16 cellular contexts compared by ENCODE assay signal in the genomic region with DNA sequence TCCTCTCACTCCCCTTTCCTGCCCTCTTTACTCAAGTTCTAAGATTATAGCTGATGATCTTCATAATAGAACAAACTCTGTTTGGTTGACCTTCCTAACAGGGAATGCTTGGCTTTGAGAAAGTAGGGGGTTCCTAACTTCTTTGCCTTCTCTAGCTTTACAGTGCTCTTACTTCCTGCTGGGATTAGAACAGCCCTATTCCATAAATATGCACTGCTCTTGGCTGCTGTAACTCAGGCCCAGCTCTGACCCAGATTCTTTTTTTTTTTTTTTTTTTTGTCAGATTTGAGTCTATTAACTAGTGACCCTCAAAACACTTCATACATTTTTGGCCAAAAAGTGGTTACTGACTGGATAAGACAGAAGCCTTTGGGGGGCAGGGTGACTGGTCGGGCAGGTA. TPM values are rescaled to one million over a fixed set of nuclear protein-coding genes. Genes with fewer than 3 reads are reported as not detected.
DNase-seq lines count a peak whose midpoint lies in the region; ATAC-seq, FAIRE-seq and TF ChIP-seq lines count a peak whose summit lies in the region.
"Had no signal": no experiment of that assay in that cellular context is flagged by ENCODE, and none has a peak within 500 bp of the region (broad histone marks: within the 10 kb centered on the region; RNA-seq: fewer than 3 reads in every experiment).

No MANE protein-coding gene starts in this region.

- peaks cover 68% of the 10 kb centered on the region; the same call in 1 of the 2 replicates for H3K79me2 ChIP-seq in OCI-LY7 (ENCODE audit: insufficient read depth, low read depth, low read length)

- H3K4me3 ChIP-seq in small intestine (ENCODE audit: low read depth in 1 of 2, low read length in 2 of 2): no peak overlapping the region
- no peak overlapping the region for H3K4me3 ChIP-seq in OCI-LY7 (ENCODE audit: low read depth, low read length, poor library complexity, severe bottlenecking)
- H3K4me3 ChIP-seq: K562, pancreas had no signal

- H3K9me2 ChIP-seq in OCI-LY7 (ENCODE audit: insufficient read depth, low read length): no peaks in the 10 kb centered on the region

- no TSS peak for BruUV-seq in OCI-LY7 (replicated peaks; lab: Mats Ljungman, UMichigan)

- H3K27me3 Mint-ChIP-seq in activated T-cell treated with anti-CD3 and anti-CD28 coated beads, Interleukin-2, amount 50 U/mL, for 24 hours: no peaks in the 10 kb centered on the region
- H3K27me3 Mint-ChIP-seq in activated T-cell treated with anti-CD3 and anti-CD28 coated beads, Interleukin-2, amount 50 U/mL, for 4 hours (ENCODE audit: low read depth): no peaks in the 10 kb centered on the region
- H3K27me3 Mint-ChIP-seq in activated CD4-positive, alpha-beta memory T cell treated with anti-CD3 and anti-CD28 coated beads, Interleukin-2, amount 10 ng/mL, durations not matched to agents 7 days and 5 days: no peaks in the 10 kb centered on the region
- peaks cover 6% of the 10 kb centered on the region for H3K27me3 Mint-ChIP-seq in endothelial cell (ENCODE audit: unreplicated experiment)
- H3K27me3 Mint-ChIP-seq in stimulated activated memory B cell treated with anti-CD40 and anti-IgM and Interleukin-4, amounts not matched to agents 10 μg/mL and 1 μg/mL and 100 μg/mL, for 72 hours: no peaks in the 10 kb centered on the region

- H3K36me3 Mint-ChIP-seq in activated T-cell treated with anti-CD3 and anti-CD28 coated beads, Interleukin-2, amount 50 U/mL, for 24 hours (ENCODE audit: low read depth): peaks cover 95% of the 10 kb centered on the region
- H3K36me3 Mint-ChIP-seq in activated T-cell treated with anti-CD3 and anti-CD28 coated beads, Interleukin-2, amount 50 U/mL, for 4 hours (ENCODE audit: insufficient read depth): peaks cover 40% of the 10 kb centered on the region
- H3K36me3 Mint-ChIP-seq in activated CD4-positive, alpha-beta memory T cell treated with anti-CD3 and anti-CD28 coated beads, Interleukin-2, amount 10 ng/mL, durations not matched to agents 7 days and 5 days (ENCODE audit: low read depth): peaks cover 83% of the 10 kb centered on the region
- peaks cover 49% of the 10 kb centered on the region for H3K36me3 Mint-ChIP-seq in endothelial cell (ENCODE audit: low read depth, unreplicated experiment)
- H3K36me3 Mint-ChIP-seq in stimulated activated memory B cell treated with anti-CD40 and anti-IgM and Interleukin-4, amounts not matched to agents 10 μg/mL and 1 μg/mL and 100 μg/mL, for 72 hours: peaks cover 34% of the 10 kb centered on the region

- intact Hi-C loops in OCI-LY7 (cut with micrococcal nuclease; ENCODE audit: unreplicated experiment): no loop called here

- H3K4me2 ChIP-seq in OCI-LY7 (ENCODE audit: low read length): no peak overlapping the region

- DNase-seq in activated T-cell treated with anti-CD3 and anti-CD28 coated beads, Interleukin-2, amount 50 U/mL, for 24 hours: no peak
- DNase-seq in activated T-cell treated with anti-CD3 and anti-CD28 coated beads, Interleukin-2, amount 50 U/mL, for 4 hours: no peak
- no peak for DNase-seq in activated CD4-positive, alpha-beta memory T cell treated with anti-CD3 and anti-CD28 coated beads, Interleukin-2, amount 10 ng/mL, durations not matched to agents 7 days and 5 days
- DNase-seq in endothelial cell (ENCODE audit: low spot score): no peak
- DNase-seq in small intestine: no peak
- no peak for DNase-seq in OCI-LY7 (ENCODE audit: low spot score)
- DNase-seq in GM19240 (ENCODE audit: insufficient read length, low spot score): no peak
- DNase-seq: activated naive CD4-positive, alpha-beta T cell treated with Interleukin-2 at 50 U/mL for 16 hours; GF-D8; NCI-H1105; NK-92 treated with Interleukin-12 subunit alpha and Interleukin-12 subunit beta, amount 100 ng/mL, for 24 hours; pancreas; SHP77 had no signal

- no peak overlapping the region for H2AFZ ChIP-seq in OCI-LY7 (ENCODE audit: low read length)

- no peaks in the 10 kb centered on the region for H4K20me1 ChIP-seq in OCI-LY7 (ENCODE audit: insufficient read depth, low read length)

- no peaks in the 10 kb centered on the region for H3K9me3 Mint-ChIP-seq in activated T-cell treated with anti-CD3 and anti-CD28 coated beads, Interleukin-2, amount 50 U/mL, for 24 hours
- no peaks in the 10 kb centered on the region for H3K9me3 Mint-ChIP-seq in activated T-cell treated with anti-CD3 and anti-CD28 coated beads, Interleukin-2, amount 50 U/mL, for 4 hours
- H3K9me3 Mint-ChIP-seq in activated CD4-positive, alpha-beta memory T cell treated with anti-CD3 and anti-CD28 coated beads, Interleukin-2, amount 10 ng/mL, durations not matched to agents 7 days and 5 days: no peaks in the 10 kb centered on the region
- H3K9me3 Mint-ChIP-seq in endothelial cell (ENCODE audit: unreplicated experiment): no peaks in the 10 kb centered on the region
- H3K9me3 Mint-ChIP-seq in stimulated activated memory B cell treated with anti-CD40 and anti-IgM and Interleukin-4, amounts not matched to agents 10 μg/mL and 1 μg/mL and 100 μg/mL, for 72 hours: no peaks in the 10 kb centered on the region

- peak overlapping the region; percentile 82 for H3K27ac Mint-ChIP-seq in activated T-cell treated with anti-CD3 and anti-CD28 coated beads, Interleukin-2, amount 50 U/mL, for 24 hours
- H3K27ac Mint-ChIP-seq in activated CD4-positive, alpha-beta memory T cell treated with anti-CD3 and anti-CD28 coated beads, Interleukin-2, amount 10 ng/mL, durations not matched to agents 7 days and 5 days: peak overlapping the region; percentile 4
- peak overlapping the region; percentile 19 for H3K27ac Mint-ChIP-seq in endothelial cell (ENCODE audit: unreplicated experiment)
- H3K27ac Mint-ChIP-seq in stimulated activated memory B cell treated with anti-CD40 and anti-IgM and Interleukin-4, amounts not matched to agents 10 μg/mL and 1 μg/mL and 100 μg/mL, for 72 hours: peak overlapping the region; percentile 70

- CTCF ChIA-PET in activated CD4-positive, alpha-beta memory T cell treated with anti-CD3 and anti-CD28 coated beads, Interleukin-2, amount 10 ng/mL, durations not matched to agents 7 days and 5 days (lab: Charles Lee): interaction anchor here (1.7 kb wide), 1 partner anchor 19 kb away, joined by 4 read pairs; no protein-coding TSS in a partner anchor
- CTCF ChIA-PET in OCI-LY7 (lab: Charles Lee; ENCODE audit: unreplicated experiment): interaction anchor here (0.5 kb wide), 1 partner anchor 28 kb away, joined by 3 read pairs; no protein-coding TSS in a partner anchor

- H3K36me3 ChIP-seq in small intestine (ENCODE audit: control insufficient read depth in 2 of 2, insufficient read depth in 2 of 2, low read length in 2 of 2) (peaks cover 3 to 5% of the 10 kb centered on the region in 2 donors), OCI-LY7 (ENCODE audit: insufficient read depth, low read length) (peaks cover 91% of the 10 kb centered on the region)

- 87 to 95% (median 92%) methylated on average over 1 of the region's 1 CpG for WGBS in small intestine, 3 donors

- H3K4me3 Mint-ChIP-seq in activated T-cell treated with anti-CD3 and anti-CD28 coated beads, Interleukin-2, amount 50 U/mL, for 24 hours: no peak overlapping the region
- no peak overlapping the region for H3K4me3 Mint-ChIP-seq in activated T-cell treated with anti-CD3 and anti-CD28 coated beads, Interleukin-2, amount 50 U/mL, for 4 hours
- no peak overlapping the region for H3K4me3 Mint-ChIP-seq in activated CD4-positive, alpha-beta memory T cell treated with anti-CD3 and anti-CD28 coated beads, Interleukin-2, amount 10 ng/mL, durations not matched to agents 7 days and 5 days
- H3K4me3 Mint-ChIP-seq in endothelial cell (ENCODE audit: unreplicated experiment): peak overlapping the region; percentile 22
- H3K4me3 Mint-ChIP-seq in stimulated activated memory B cell treated with anti-CD40 and anti-IgM and Interleukin-4, amounts not matched to agents 10 μg/mL and 1 μg/mL and 100 μg/mL, for 72 hours: no peak overlapping the region

- FAIRE-seq in small intestine (lab: Jason Lieb, UNC): no peak
- FAIRE-seq: islet of Langerhans, K562, pancreas had no signal

- POLR2A ChIA-PET in activated CD4-positive, alpha-beta memory T cell treated with anti-CD3 and anti-CD28 coated beads, Interleukin-2, amount 10 ng/mL, durations not matched to agents 7 days and 5 days (lab: Charles Lee): interaction anchor here (7.4 to 14.6 kb wide), 2 partner anchors 41 to 48 kb away, joined by 61 to 204 read pairs; partner anchors contain the start of genes ARID1A and PIGV
- POLR2A ChIA-PET in OCI-LY7 (lab: Charles Lee): interaction anchor here (0.6 to 2.1 kb wide), 5 partner anchors 11 to 699 kb away, joined by 3 to 4 read pairs (median 3); no protein-coding TSS in a partner anchor

- no peak for TF ChIP-seq CTCF in endothelial cell (IDR thresholded peaks at IDR 0.05; ENCODE audit: unreplicated experiment)
- no peak for TF ChIP-seq CTCF in OCI-LY7 (conservative IDR thresholded peaks at IDR 0.05; ENCODE audit: low read length)

- H3K27me3 ChIP-seq in small intestine (ENCODE audit: control insufficient read depth in 2 of 2, insufficient read depth in 2 of 2, low read length in 2 of 2): no peaks in the 10 kb centered on the region
- H3K27me3 ChIP-seq: pancreas had no signal

- ATAC-seq in activated T-cell treated with anti-CD3 and anti-CD28 coated beads, Interleukin-2, amount 50 U/mL, for 4 hours: no peak
- ATAC-seq in stimulated activated memory B cell treated with anti-CD40 and anti-IgM and Interleukin-4, amounts not matched to agents 10 μg/mL and 1 μg/mL and 100 μg/mL, for 72 hours: no peak
- ATAC-seq: K562, pancreas had no signal

- H3K4me1 Mint-ChIP-seq in activated T-cell treated with anti-CD3 and anti-CD28 coated beads, Interleukin-2, amount 50 U/mL, for 24 hours (ENCODE audit: low read depth): peaks cover 90% of the 10 kb centered on the region
- H3K4me1 Mint-ChIP-seq in activated T-cell treated with anti-CD3 and anti-CD28 coated beads, Interleukin-2, amount 50 U/mL, for 4 hours (ENCODE audit: low read depth): peaks cover 87% of the 10 kb centered on the region
- peaks cover 59% of the 10 kb centered on the region for H3K4me1 Mint-ChIP-seq in activated CD4-positive, alpha-beta memory T cell treated with anti-CD3 and anti-CD28 coated beads, Interleukin-2, amount 10 ng/mL, durations not matched to agents 7 days and 5 days
- H3K4me1 Mint-ChIP-seq in endothelial cell (ENCODE audit: unreplicated experiment): peaks cover 79% of the 10 kb centered on the region
- H3K4me1 Mint-ChIP-seq in stimulated activated memory B cell treated with anti-CD40 and anti-IgM and Interleukin-4, amounts not matched to agents 10 μg/mL and 1 μg/mL and 100 μg/mL, for 72 hours: peaks cover 47% of the 10 kb centered on the region

- no peak overlapping the region for H3K27ac ChIP-seq in small intestine (ENCODE audit: low read depth in 1 of 2, low read length in 1 of 2)
- H3K27ac ChIP-seq in OCI-LY7 (ENCODE audit: low read depth, low read length, poor library complexity, severe bottlenecking): no peak overlapping the region

- no peaks in the 10 kb centered on the region for H3K9me3 ChIP-seq in small intestine (ENCODE audit: control insufficient read depth, low read depth)
- H3K9me3 ChIP-seq in OCI-LY7 (ENCODE audit: low read length): no peaks in the 10 kb centered on the region
- H3K9me3 ChIP-seq: pancreas had no signal

- H3K4me1 ChIP-seq in small intestine (ENCODE audit: control insufficient read depth in 2 of 2, insufficient read depth in 1 of 2, low read depth in 1 of 2, low read length in 1 of 2): peaks cover 0 to 10% of the 10 kb centered on the region in 2 donors
- peaks cover 22% of the 10 kb centered on the region for H3K4me1 ChIP-seq in OCI-LY7 (ENCODE audit: insufficient read depth, low read length, poor library complexity, severe bottlenecking)

RNA-seq across cellular contexts. Expression of gene PIGV, which starts 39.4 kb away (rescaled TPM):
- 10 to 100 TPM in 2 of 3 donors, 1 to 10 TPM in 1; 8.4 to 11.2 (median 10.4) TPM for total RNA-seq in activated T-cell treated with anti-CD3 and anti-CD28 coated beads, Interleukin-2, amount 50 U/mL, for 4 hours
- 10 to 100 TPM; 16.6 to 16.9 TPM for total RNA-seq in activated CD4-positive, alpha-beta memory T cell treated with anti-CD3 and anti-CD28 coated beads, Interleukin-2, amount 10 ng/mL, durations not matched to agents 7 days and 5 days
- total RNA-seq in endothelial cell (ENCODE audit: unreplicated experiment) (7.6 TPM), OCI-LY7 (2022) (15.2 and 18.0 TPM in 2 replicates)
- 10 to 100 TPM in 1 of 3 donors, 1 to 10 TPM in 2; 3.4 to 12.9 (median 4.1) TPM for polyA plus RNA-seq in small intestine
- 8.2 and 10.3 TPM in 2 replicates for total RNA-seq in OCI-LY7 (2014; rRNA removed; shearing (Covaris generic))

RNA-seq across cellular contexts. Expression of gene ARID1A, which starts 52.5 kb away (rescaled TPM):
- total RNA-seq in activated T-cell treated with anti-CD3 and anti-CD28 coated beads, Interleukin-2, amount 50 U/mL, for 4 hours: 10 to 100 TPM; 85.0 to 92.7 (median 91.1) TPM
- 10 to 100 TPM; 88.9 to 90.0 TPM for total RNA-seq in activated CD4-positive, alpha-beta memory T cell treated with anti-CD3 and anti-CD28 coated beads, Interleukin-2, amount 10 ng/mL, durations not matched to agents 7 days and 5 days
- total RNA-seq in endothelial cell (ENCODE audit: unreplicated experiment): 115 TPM
- polyA plus RNA-seq in small intestine: 10 to 100 TPM in 2 of 3 donors, 1 to 10 TPM in 1; 7.8 to 23.7 (median 13.6) TPM
- total RNA-seq in OCI-LY7 (2014; rRNA removed; shearing (Covaris generic)): 51.8 and 55.2 TPM in 2 replicates
- 123 and 128 TPM in 2 replicates for total RNA-seq in OCI-LY7 (2022)

Comparison
In these comparisons a context has a peak if more than half of its experiments do, and no peak if none do; other contexts are left out.
1. H3K27ac Mint-ChIP-seq: peak in every context shown above with its lines; median percentile 82 in activated T-cell treated with anti-CD3 and anti-CD28 coated beads, Interleukin-2, amount 50 U/mL, for 24 hours; 70 in stimulated activated memory B cell treated with anti-CD40 and anti-IgM and Interleukin-4, amounts not matched to agents 10 μg/mL and 1 μg/mL and 100 μg/mL, for 72 hours; 19 in endothelial cell; 4 in activated CD4-positive, alpha-beta memory T cell treated with anti-CD3 and anti-CD28 coated beads, Interleukin-2, amount 10 ng/mL, durations not matched to agents 7 days and 5 days.